ENCODE assay signal across 18 cellular contexts in genomic region chr3:25962255-25962654, GRCh38.
DNase-seq lines count a peak whose midpoint lies in the region; ATAC-seq, FAIRE-seq and TF ChIP-seq lines count a peak whose summit lies in the region.
"Had no signal": no experiment of that assay in that cellular context is flagged by ENCODE, and none has a peak within 500 bp of the region (broad histone marks: within the 10 kb centered on the region; RNA-seq: fewer than 3 reads in every experiment).

No MANE protein-coding gene starts in this region.

- FAIRE-seq in D721Med (lab: Jason Lieb, UNC): no peak
- FAIRE-seq: GM19239 had no signal

- H3K4me3 ChIP-seq in left lung: no peak overlapping the region

- peak; percentile 41 for ATAC-seq in left lung
- no peak for ATAC-seq in HG03097 (IDR thresholded peaks at IDR 0.05; ENCODE audit: low FRiP score, unreplicated experiment)
- no peak for ATAC-seq in GM18505 (IDR thresholded peaks at IDR 0.05; ENCODE audit: unreplicated experiment)

- POLR2A ChIA-PET in HEK293T (lab: Yijun Ruan, JAX): no interaction called here

- no peak overlapping the region for H3K27ac Mint-ChIP-seq in CD14-positive monocyte
- H3K27ac Mint-ChIP-seq: activated T-cell treated with anti-CD3 and anti-CD28 coated beads, Interleukin-2, amount 50 U/mL, for 24 hours; CD8-positive, alpha-beta memory T cell; HFFc6 had no signal

- no peak for DNase-seq in D721Med (ENCODE audit: insufficient read length, low spot score)
- DNase-seq in HEK293T (ENCODE audit: extremely low spot score): peak; percentile 23
- DNase-seq in astrocyte of the hippocampus (ENCODE audit: low read depth, low spot score): peak; percentile 1
- DNase-seq in left lung: no peak
- DNase-seq in CD14-positive monocyte (ENCODE audit: low spot score): no peak
- DNase-seq: activated CD4-positive, CD25-positive, alpha-beta regulatory T cell; activated T-cell treated with anti-CD3 and anti-CD28 coated beads, Interleukin-2, amount 50 U/mL, for 24 hours; amygdala; CD8-positive, alpha-beta memory T cell; effector CD8-positive, alpha-beta T cell; HFFc6; posterior cingulate gyrus; stimulated activated CD4-positive, alpha-beta T cell treated with anti-CD3 and anti-CD28 coated beads, Interleukin-2, amount 100 ng/mL, for 48 hours; stimulated activated naive CD4-positive, alpha-beta T cell had no signal

- no peak for TF ChIP-seq POLR2A in GM18505 (IDR thresholded peaks at IDR 0.05; ENCODE audit: borderline replicate concordance, extremely low read depth, insufficient read depth, insufficient read length)

- TF ChIP-seq CTCF in D721Med (IDR thresholded peaks at IDR 0.05; ENCODE audit: insufficient read depth, missing control alignments): peak; percentile 11
- TF ChIP-seq CTCF in left lung (IDR thresholded peaks at IDR 0.05): no peak
- TF ChIP-seq CTCF in CD14-positive monocyte (IDR thresholded peaks at IDR 0.05): no peak

- H3K36me3 ChIP-seq in left lung: no peaks in the 10 kb centered on the region

- no peaks in the 10 kb centered on the region for H3K9me3 Mint-ChIP-seq in CD14-positive monocyte
- H3K9me3 Mint-ChIP-seq: activated T-cell treated with anti-CD3 and anti-CD28 coated beads, Interleukin-2, amount 50 U/mL, for 24 hours; CD8-positive, alpha-beta memory T cell had no signal

- H3K27me3 Mint-ChIP-seq in CD14-positive monocyte (ENCODE audit: low read depth in 3 of 3): no peaks in the 10 kb centered on the region
- H3K27me3 Mint-ChIP-seq: activated T-cell treated with anti-CD3 and anti-CD28 coated beads, Interleukin-2, amount 50 U/mL, for 24 hours; CD8-positive, alpha-beta memory T cell had no signal

- H3K36me3 Mint-ChIP-seq in CD14-positive monocyte: no peaks in the 10 kb centered on the region
- H3K36me3 Mint-ChIP-seq: CD8-positive, alpha-beta memory T cell had no signal

- no peaks in the 10 kb centered on the region for H3K9me3 ChIP-seq in left lung

- no peaks in the 10 kb centered on the region for H3K4me1 Mint-ChIP-seq in CD14-positive monocyte
- H3K4me1 Mint-ChIP-seq: CD8-positive, alpha-beta memory T cell had no signal

- H3K4me3 Mint-ChIP-seq in CD14-positive monocyte: no peak overlapping the region
- H3K4me3 Mint-ChIP-seq: activated T-cell treated with anti-CD3 and anti-CD28 coated beads, Interleukin-2, amount 50 U/mL, for 24 hours; CD8-positive, alpha-beta memory T cell; HFFc6 had no signal

- no peak overlapping the region for H3K27ac ChIP-seq in left lung
- H3K27ac ChIP-seq: KMS-11 had no signal

- H3K27me3 ChIP-seq in left lung: no peaks in the 10 kb centered on the region

- CTCF ChIA-PET in HEK293T (lab: Yijun Ruan, JAX): no interaction called here

- intact Hi-C loops in left lung (cut with DNase I): no loop called here
- intact Hi-C loops in CD14-positive monocyte (cut with micrococcal nuclease): no loop called here

- no peaks in the 10 kb centered on the region for H3K4me1 ChIP-seq in left lung

TF ChIP-seq in HEK293T, 16 proteins besides CTCF, POLR2A, EP300 and RAD21:
- TF ChIP-seq SUZ12 (IDR thresholded peaks at IDR 0.05): no peak
- TF ChIP-seq FOXM1 (IDR thresholded peaks at IDR 0.05; ENCODE audit: borderline replicate concordance): no peak
- no peak for TF ChIP-seq ZNF384 (IDR thresholded peaks at IDR 0.05)
- no peak for TF ChIP-seq NFRKB (IDR thresholded peaks at IDR 0.05)
- TF ChIP-seq, protein P1, sequence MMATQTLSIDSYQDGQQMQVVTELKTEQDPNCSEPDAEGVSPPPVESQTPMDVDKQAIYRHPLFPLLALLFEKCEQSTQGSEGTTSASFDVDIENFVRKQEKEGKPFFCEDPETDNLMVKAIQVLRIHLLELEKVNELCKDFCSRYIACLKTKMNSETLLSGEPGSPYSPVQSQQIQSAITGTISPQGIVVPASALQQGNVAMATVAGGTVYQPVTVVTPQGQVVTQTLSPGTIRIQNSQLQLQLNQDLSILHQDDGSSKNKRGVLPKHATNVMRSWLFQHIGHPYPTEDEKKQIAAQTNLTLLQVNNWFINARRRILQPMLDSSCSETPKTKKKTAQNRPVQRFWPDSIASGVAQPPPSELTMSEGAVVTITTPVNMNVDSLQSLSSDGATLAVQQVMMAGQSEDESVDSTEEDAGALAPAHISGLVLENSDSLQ (IDR thresholded peaks at IDR 0.05): no peak
- no peak for TF ChIP-seq CTBP1 (IDR thresholded peaks at IDR 0.05; ENCODE audit: borderline replicate concordance)
- no peak for TF ChIP-seq ARNT (IDR thresholded peaks at IDR 0.05)
- no peak for TF ChIP-seq ELF4 (IDR thresholded peaks at IDR 0.05)
- TF ChIP-seq L3MBTL2 (conservative IDR thresholded peaks at IDR 0.05): no peak
- no peak for TF ChIP-seq LEF1 (IDR thresholded peaks at IDR 0.05; ENCODE audit: borderline replicate concordance)
- no peak for TF ChIP-seq FOXK2 (IDR thresholded peaks at IDR 0.05)
- TF ChIP-seq TARDBP (IDR thresholded peaks at IDR 0.05): no peak
- no peak for TF ChIP-seq HDGF (IDR thresholded peaks at IDR 0.05; ENCODE audit: borderline replicate concordance)
- no peak for TF ChIP-seq SP1 (IDR thresholded peaks at IDR 0.05)
- no peak for TF ChIP-seq FOXA1 (IDR thresholded peaks at IDR 0.05)
- no peak for TF ChIP-seq BHLHE40 (IDR thresholded peaks at IDR 0.05; ENCODE audit: borderline replicate concordance)

Comparison
In these comparisons a context has a peak if more than half of its experiments do, and no peak if none do; other contexts are left out.
1. DNase-seq: peak in HEK293T (single experiment) and astrocyte of the hippocampus (single experiment); none in D721Med (single experiment), left lung (0 of 2) and CD14-positive monocyte (single experiment).